ENCODE assay signal across 8 cellular contexts in the genomic region with DNA sequence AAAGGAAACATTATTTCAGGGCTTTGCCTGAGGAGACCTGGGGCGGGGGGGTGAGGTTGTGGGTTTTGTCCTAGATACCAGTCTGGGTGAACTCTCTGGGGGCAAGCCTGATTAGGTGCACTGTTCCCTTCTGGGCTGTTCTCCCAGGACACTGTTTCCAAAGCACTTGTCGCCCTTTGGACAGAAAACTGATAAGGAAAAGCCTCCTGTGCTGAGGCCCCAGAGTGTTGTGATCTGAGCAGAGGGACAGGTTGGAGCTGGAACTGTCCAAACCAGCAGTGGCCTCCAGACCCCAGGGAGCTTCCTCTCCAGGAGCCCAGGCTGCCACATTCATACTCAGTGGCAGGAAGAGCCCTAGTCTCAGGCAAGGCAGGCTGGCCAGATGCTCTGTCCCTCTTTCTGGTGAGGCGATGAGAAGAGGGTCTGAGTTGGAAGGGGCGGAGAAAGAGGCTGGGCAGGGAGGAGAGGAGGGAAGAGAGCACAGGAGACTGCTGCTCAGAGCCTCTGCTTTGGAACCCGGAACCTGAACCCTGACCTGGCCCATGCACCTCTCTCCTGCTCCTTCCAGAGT. TPM values are rescaled to one million over a fixed set of nuclear protein-coding genes. Genes with fewer than 3 reads are reported as not detected.
A peak's percentile ranks its signal among the peaks of the same experiment; 100 is the strongest.
DNase-seq lines count a peak whose midpoint lies in the region; ATAC-seq, FAIRE-seq and TF ChIP-seq lines count a peak whose summit lies in the region.

No MANE protein-coding gene starts in this region.

- no peak overlapping the region; a peak in 1 of 4 replicates for H4K8ac ChIP-seq in IMR-90 (ENCODE audit: low read depth in 2 of 2, low read length in 2 of 2)

- intact Hi-C loops in Caco-2 (cut with micrococcal nuclease; ENCODE audit: unreplicated experiment) (loop anchor here (1.0 to 5.0 kb wide), 6 partner anchors 20 to 200 kb away; partner anchors contain the start of genes ERH and SLC39A9), IMR-90 (cut with micrococcal nuclease) (loop anchor here (5.0 kb wide), 1 partner anchor 85 kb away; no protein-coding TSS in a partner anchor), esophagus squamous epithelium (cut with DNase I) (no loop called here)

- H3K27me3 ChIP-seq in Caco-2 (replicated peaks; ENCODE audit: control insufficient read depth, insufficient read depth, low read length) (no peaks in the 10 kb centered on the region; the same call in 1 of the 2 replicates), IMR-90 (ENCODE audit: control insufficient read depth, insufficient read depth, low read length) (peaks cover 52% of the 10 kb centered on the region), esophagus squamous epithelium (peaks cover 0 to 93% (median 2%) of the 10 kb centered on the region in 4 donors)

- no peak overlapping the region for H3K4ac ChIP-seq in IMR-90 (ENCODE audit: low read depth, low read length)

- peak overlapping the region; percentile 13 for H3K27ac Mint-ChIP-seq in Caco-2 (ENCODE audit: unreplicated experiment)
- H3K27ac Mint-ChIP-seq in nephron: no peak overlapping the region

- H3K9me1 ChIP-seq in IMR-90 (ENCODE audit: insufficient read depth, low read length): peaks cover 10% of the 10 kb centered on the region; the same call in 1 of the 2 replicates

- H3K9me3 ChIP-seq in Caco-2: no peaks in the 10 kb centered on the region
- H3K9me3 ChIP-seq in IMR-90 (ENCODE audit: control insufficient read depth, insufficient read depth, low read length): no peaks in the 10 kb centered on the region
- H3K9me3 ChIP-seq in esophagus squamous epithelium: no peaks in the 10 kb centered on the region

- TF ChIP-seq POLR2A in IMR-90 (IDR thresholded peaks at IDR 0.05; ENCODE audit: low read depth, low read length) (no peak), esophagus squamous epithelium (IDR thresholded peaks at IDR 0.05) (no peak)

- peaks cover 8% of the 10 kb centered on the region for H3K4me1 ChIP-seq in Caco-2
- peaks cover 2% of the 10 kb centered on the region; the same call in 1 of the 2 replicates for H3K4me1 ChIP-seq in IMR-90 (ENCODE audit: control insufficient read depth, insufficient read depth, low read length)
- H3K4me1 ChIP-seq in esophagus squamous epithelium: peaks cover 26 to 43% (median 26%) of the 10 kb centered on the region in 3 donors

- no peak overlapping the region for H4K91ac ChIP-seq in IMR-90 (ENCODE audit: insufficient read depth, low read depth, low read length)

- BruUV-seq in Caco-2 (replicated peaks; lab: Mats Ljungman, UMichigan) (no TSS peak), IMR-90 (replicated peaks; lab: Mats Ljungman, UMichigan) (no TSS peak)

- H2AK9ac ChIP-seq in IMR-90 (replicated peaks; ENCODE audit: low read depth, low read length, poor library complexity): no peak overlapping the region

- in situ Hi-C loops in IMR-90 (cut with MboI; ENCODE audit: low sequenced_read_pairs): loop anchor here (25.0 kb wide), 1 partner anchor 475 kb away; no protein-coding TSS in a partner anchor

- H3K4me3 ChIP-seq in Caco-2 (ENCODE audit: low read depth, low read length) (peak overlapping the region; percentile 81), IMR-90 (ENCODE audit: insufficient read depth, low read depth, low read length) (no peak overlapping the region), esophagus squamous epithelium (peak overlapping the region in 3 of 4 donors; percentile 49 to 72 (median 58))

- no peak overlapping the region for H3K56ac ChIP-seq in IMR-90 (ENCODE audit: extremely low read depth, insufficient read depth, low read length)

- H2AK5ac ChIP-seq in IMR-90 (ENCODE audit: low read depth, low read length): no peak overlapping the region

- ATAC-seq in IMR-90 (ENCODE audit: low read depth): no peak

- no peak overlapping the region for H3K4me2 ChIP-seq in IMR-90 (ENCODE audit: low read depth, low read length)

- no peak overlapping the region for H2BK120ac ChIP-seq in IMR-90 (ENCODE audit: low read depth, low read length)

- H3K9ac ChIP-seq in IMR-90 (ENCODE audit: low read depth, low read length): no peak overlapping the region

- no peak overlapping the region for H2BK20ac ChIP-seq in IMR-90 (ENCODE audit: low read depth, low read length)

- H2BK5ac ChIP-seq in IMR-90 (ENCODE audit: low read depth, low read length, poor library complexity, severe bottlenecking): no peak overlapping the region

- no peak overlapping the region for H2BK15ac ChIP-seq in IMR-90 (ENCODE audit: low read depth, low read length)

- H3K4me3 Mint-ChIP-seq in Caco-2 (ENCODE audit: unreplicated experiment): peak overlapping the region; percentile 83
- peak overlapping the region; percentile 85 to 86 (median 85) for H3K4me3 Mint-ChIP-seq in nephron

- CTCF ChIA-PET in Caco-2 (lab: Charles Lee): interaction anchor here (0.7 to 4.2 kb wide), 14 partner anchors 8 to 310 kb away, joined by 3 to 68 read pairs (median 4); no protein-coding TSS in a partner anchor
- CTCF ChIA-PET in IMR-90 (lab: Yijun Ruan, JAX): interaction anchor here (1.3 kb wide), 1 partner anchor 11 kb away, joined by 3 read pairs; no protein-coding TSS in a partner anchor

- DNase-seq in Caco-2: peak; percentile 78 to 83
- DNase-seq in IMR-90: peak; percentile 15
- DNase-seq in esophagus squamous epithelium (lab: John Stamatoyannopoulos, UW): no peak
- DNase-seq in D721Med (ENCODE audit: insufficient read length, low spot score): no peak
- DNase-seq in NCI-H524 treated with DMSO at 0.1 percent for 48 hours (lab: John Stamatoyannopoulos, UW): no peak
- no peak for DNase-seq in dedifferentiated amniotic fluid mesenchymal stem cell (ENCODE audit: extremely low spot score)
- no peak for DNase-seq in effector CD8-positive, alpha-beta T cell (lab: John Stamatoyannopoulos, UW)

- no peak for TF ChIP-seq RAD21 in IMR-90 (IDR thresholded peaks at IDR 0.05; ENCODE audit: low read length)

- H3K36me3 ChIP-seq in Caco-2 (ENCODE audit: control insufficient read depth, insufficient read depth, low read length) (no peaks in the 10 kb centered on the region), IMR-90 (ENCODE audit: control insufficient read depth, insufficient read depth, low read length) (no peaks in the 10 kb centered on the region), esophagus squamous epithelium (no peaks in the 10 kb centered on the region)

- no peak for FAIRE-seq in D721Med (lab: Jason Lieb, UNC)

- POLR2A ChIA-PET in Caco-2 (lab: Charles Lee): interaction anchor here (0.6 kb wide), 1 partner anchor 1662 kb away, joined by 3 read pairs; no protein-coding TSS in a partner anchor
- POLR2A ChIA-PET in IMR-90 (lab: Charles Lee; ENCODE audit: unreplicated experiment): no interaction called here

- H3K18ac ChIP-seq in IMR-90 (ENCODE audit: low read depth, low read length): no peak overlapping the region

- no peak overlapping the region for H2AFZ ChIP-seq in IMR-90 (replicated peaks; ENCODE audit: low read length, poor library complexity)

- no peak overlapping the region for H3K14ac ChIP-seq in IMR-90 (replicated peaks; ENCODE audit: low read depth, low read length)

- peaks cover 11% of the 10 kb centered on the region for H3K4me1 Mint-ChIP-seq in Caco-2 (ENCODE audit: low read depth, unreplicated experiment)
- peaks cover 7% of the 10 kb centered on the region for H3K4me1 Mint-ChIP-seq in nephron

- H3K36me3 Mint-ChIP-seq in Caco-2 (ENCODE audit: insufficient read depth, unreplicated experiment) (peaks cover 5% of the 10 kb centered on the region), nephron (ENCODE audit: low read depth) (no peaks in the 10 kb centered on the region)

- no peak overlapping the region; the same call in 1 of the 2 replicates for H3K23ac ChIP-seq in IMR-90 (ENCODE audit: low read depth, low read length)

- peaks cover 8% of the 10 kb centered on the region for H4K20me1 ChIP-seq in IMR-90 (ENCODE audit: insufficient read depth, low read length)

- H3K27ac ChIP-seq in IMR-90 (ENCODE audit: insufficient read depth, low read length) (no peak overlapping the region), esophagus squamous epithelium (peak overlapping the region in 3 of 4 donors; percentile 32 to 59 (median 45))

- H3K9me3 Mint-ChIP-seq in Caco-2 (ENCODE audit: unreplicated experiment) (no peaks in the 10 kb centered on the region), nephron (no peaks in the 10 kb centered on the region)

- TF ChIP-seq CTCF in Caco-2 (IDR thresholded peaks at IDR 0.05; ENCODE audit: insufficient read depth in 1 of 2, low read depth in 1 of 2, low read length in 1 of 2, severe bottlenecking in 1 of 2, unreplicated experiment in 1 of 2) (no peak), IMR-90 (conservative IDR thresholded peaks at IDR 0.05; ENCODE audit: low read depth, low read length) (no peak), esophagus squamous epithelium (IDR thresholded peaks at IDR 0.05) (no peak), nephron (IDR thresholded peaks at IDR 0.05; ENCODE audit: unreplicated experiment in 3 of 3) (no peak), D721Med (IDR thresholded peaks at IDR 0.05; ENCODE audit: insufficient read depth, missing control alignments) (no peak)

- H4K5ac ChIP-seq in IMR-90 (ENCODE audit: low read depth, low read length): no peak overlapping the region

- H3K27me3 Mint-ChIP-seq in Caco-2 (ENCODE audit: insufficient read depth, unreplicated experiment): peaks cover 3% of the 10 kb centered on the region
- H3K27me3 Mint-ChIP-seq in nephron (ENCODE audit: low read depth): peaks cover 71% of the 10 kb centered on the region

- dilution Hi-C loops in IMR-90 (cut with HindIII; ENCODE audit: low sequenced_read_pairs, unreplicated experiment): no loop called here

- WGBS in IMR-90 (ENCODE audit: extremely low coverage in 2 of 2, insufficient read length in 1 of 2), 2 experiments: no CpG with 5 or more reads among the region's 5 CpGs
- WGBS in esophagus squamous epithelium, 2 donors: 30 to 47% methylated on average over 3 of the region's 5 CpGs

- H3K79me1 ChIP-seq in IMR-90 (ENCODE audit: low read depth in 1 of 2, low read length in 2 of 2): no peaks in the 10 kb centered on the region

TF ChIP-seq in IMR-90, 13 proteins besides CTCF, POLR2A, EP300 and RAD21:
- no peak for TF ChIP-seq RFX5 (IDR thresholded peaks at IDR 0.05; ENCODE audit: low read depth, low read length)

RNA-seq across cellular contexts. Expression of gene GALNT16, which starts 1.9 kb away (rescaled TPM):
- total RNA-seq in Caco-2 (2022) (3.2 and 3.8 TPM in 2 replicates), IMR-90 (2012; rRNA removed) (0.28 and 0.36 TPM in 2 replicates), esophagus squamous epithelium (1 to 10 TPM in 2 of 4 donors, under 1 TPM in 2; 0.11 to 2.7 (median 1.3) TPM)
- 0.89 and 1.5 TPM in 2 replicates for polyA plus RNA-seq in IMR-90 (2012; rRNA removed)
- 1.5 and 1.7 TPM in 2 replicates for polyA plus RNA-seq in IMR-90 (2012; cell fraction: cytosol; rRNA removed)
- 1.6 and 1.7 TPM in 2 replicates for polyA plus RNA-seq in IMR-90 (2012; cell fraction: nucleus; rRNA removed; ENCODE audit: low replicate concordance)

Comparison
In these comparisons a context has a peak if more than half of its experiments do, and no peak if none do; other contexts are left out.
1. DNase-seq: peak in Caco-2 (2 of 2) and IMR-90 (single experiment); none in esophagus squamous epithelium (single experiment), D721Med (single experiment), NCI-H524 treated with DMSO at 0.1 percent for 48 hours (single experiment), dedifferentiated amniotic fluid mesenchymal stem cell (single experiment) and effector CD8-positive, alpha-beta T cell (single experiment).